ENCODE assay signal across 8 cellular contexts in genomic region chr3:183824761-183825379, GRCh38. TPM values are rescaled to one million over a fixed set of nuclear protein-coding genes. Genes with fewer than 3 reads are reported as not detected.
A peak's percentile ranks its signal among the peaks of the same experiment; 100 is the strongest.
DNase-seq lines count a peak whose midpoint lies in the region; ATAC-seq and TF ChIP-seq lines count a peak whose summit lies in the region.

No MANE protein-coding gene starts in this region.

- peak; percentile 33 for ATAC-seq in GM18505 (IDR thresholded peaks at IDR 0.05; ENCODE audit: unreplicated experiment)
- ATAC-seq in heart left ventricle = peak in 3 of 4 donors; percentile 14 to 41 (median 38)
- no peak for ATAC-seq in GM21717 (IDR thresholded peaks at IDR 0.05; ENCODE audit: unreplicated experiment)

- H3K36me3 ChIP-seq in HUES64 (ENCODE audit: insufficient read depth, low read length) = peaks cover 15% of the 10 kb centered on the region
- H3K36me3 ChIP-seq in heart left ventricle = peaks cover 0 to 21% (median 12%) of the 10 kb centered on the region in 9 donors

- H3K9me3 ChIP-seq in HUES64 (ENCODE audit: insufficient read depth, low read depth, low read length) (no peaks in the 10 kb centered on the region), heart left ventricle (no peaks in the 10 kb centered on the region)

- H3K4me1 ChIP-seq in HUES64 (ENCODE audit: insufficient read depth, low read length) (peaks cover 15% of the 10 kb centered on the region; the same call in 1 of the 2 replicates), heart left ventricle (peaks cover 0 to 31% (median 13%) of the 10 kb centered on the region in 12 donors)

- in situ Hi-C loops in ACHN (cut with HindIII; ENCODE audit: low pct_ligation_motif_present, low pct_unique_long_range_greater_than_20kb, low sequenced_read_pairs) = loop anchor here (25.0 kb wide), 1 partner anchor 338 kb away; no protein-coding TSS in a partner anchor

- H3K4me3 ChIP-seq in HUES64 (ENCODE audit: low read length) (peak overlapping the region; percentile 75), heart left ventricle (peak overlapping the region; percentile 43 to 81 (median 63))

- WGBS in HUES64 = 1% methylated on average over 74 of the region's 74 CpGs
- 2 to 8% (median 3%) methylated on average over 22 to 74 of the region's 74 CpGs for WGBS in heart left ventricle, 4 donors

- TF ChIP-seq POLR2A in GM18505 (IDR thresholded peaks at IDR 0.05; ENCODE audit: borderline replicate concordance, extremely low read depth, insufficient read depth, insufficient read length) = no peak
- no peak for TF ChIP-seq POLR2A in heart left ventricle (IDR thresholded peaks at IDR 0.05)

- peak overlapping the region; percentile 70 for H3K9ac ChIP-seq in HUES64 (ENCODE audit: low read depth, low read length)

- peak in 1 of 12 donors; percentile 12 for TF ChIP-seq CTCF in heart left ventricle (IDR thresholded peaks at IDR 0.05)

- peaks cover 14% of the 10 kb centered on the region for H3K27me3 ChIP-seq in HUES64 (ENCODE audit: insufficient read depth, low read length)
- no peaks in the 10 kb centered on the region for H3K27me3 ChIP-seq in heart left ventricle

- intact Hi-C loops in heart left ventricle (cut with DNase I) = loop anchor here in 1 of 10 donors (5.0 kb wide), 1 partner anchor 57 kb away; the partner anchor contains the start of gene PARL
- intact Hi-C loops in posterior vena cava (cut with DNase I) = no loop called here

- DNase-seq in ACHN (peak; percentile 7), heart left ventricle (peak in 2 of 5 donors; percentile 27 to 64), posterior vena cava (ENCODE audit: low spot score) (peak; percentile 82)
- peak; percentile 22 for DNase-seq in activated naive CD4-positive, alpha-beta T cell treated with anti-CD3 and anti-CD28 coated beads, Interleukin-2, amount 50 U/mL, for 16 hours
- DNase-seq in stimulated activated naive CD4-positive, alpha-beta T cell treated with Interleukin-2 at 50 U/mL for 16 hours (lab: John Stamatoyannopoulos, UW) = no peak

- H3K27ac ChIP-seq in HUES64 (ENCODE audit: low read depth, low read length) = no peak overlapping the region
- peak overlapping the region in 3 of 12 donors; percentile 18 to 56 (median 50) for H3K27ac ChIP-seq in heart left ventricle

RNA-seq across cellular contexts. Expression of gene MAP6D1, which starts 0.5 kb away (rescaled TPM):
- 3.2 TPM for polyA plus RNA-seq in HUES64 (2013, experiment 1 of 2)
- polyA plus RNA-seq in HUES64 (2013, experiment 2 of 2) = 5.1 TPM
- 1 to 10 TPM; 1.6 to 6.6 (median 2.3) TPM for total RNA-seq in heart left ventricle
- under 1 TPM in 1 of 2 donors, not detected in 1; 0.46 TPM for polyA plus RNA-seq in heart left ventricle
- total RNA-seq in posterior vena cava = 1 to 10 TPM in 1 of 2 donors, not detected in 1; 1.4 TPM

RNA-seq across cellular contexts. Expression of gene PARL, which starts 59.8 kb away (rescaled TPM):
- 68.0 TPM for polyA plus RNA-seq in HUES64 (2013, experiment 1 of 2)
- polyA plus RNA-seq in HUES64 (2013, experiment 2 of 2) = 62.8 TPM
- total RNA-seq in heart left ventricle = 10 to 100 TPM; 37.9 to 62.2 (median 53.8) TPM
- 10 to 100 TPM; 40.5 to 86.9 TPM for polyA plus RNA-seq in heart left ventricle
- total RNA-seq in posterior vena cava = 10 to 100 TPM; 57.8 to 60.7 TPM
